Comparison of ENCODE assay signal across 1 cellular context in the genomic region with DNA sequence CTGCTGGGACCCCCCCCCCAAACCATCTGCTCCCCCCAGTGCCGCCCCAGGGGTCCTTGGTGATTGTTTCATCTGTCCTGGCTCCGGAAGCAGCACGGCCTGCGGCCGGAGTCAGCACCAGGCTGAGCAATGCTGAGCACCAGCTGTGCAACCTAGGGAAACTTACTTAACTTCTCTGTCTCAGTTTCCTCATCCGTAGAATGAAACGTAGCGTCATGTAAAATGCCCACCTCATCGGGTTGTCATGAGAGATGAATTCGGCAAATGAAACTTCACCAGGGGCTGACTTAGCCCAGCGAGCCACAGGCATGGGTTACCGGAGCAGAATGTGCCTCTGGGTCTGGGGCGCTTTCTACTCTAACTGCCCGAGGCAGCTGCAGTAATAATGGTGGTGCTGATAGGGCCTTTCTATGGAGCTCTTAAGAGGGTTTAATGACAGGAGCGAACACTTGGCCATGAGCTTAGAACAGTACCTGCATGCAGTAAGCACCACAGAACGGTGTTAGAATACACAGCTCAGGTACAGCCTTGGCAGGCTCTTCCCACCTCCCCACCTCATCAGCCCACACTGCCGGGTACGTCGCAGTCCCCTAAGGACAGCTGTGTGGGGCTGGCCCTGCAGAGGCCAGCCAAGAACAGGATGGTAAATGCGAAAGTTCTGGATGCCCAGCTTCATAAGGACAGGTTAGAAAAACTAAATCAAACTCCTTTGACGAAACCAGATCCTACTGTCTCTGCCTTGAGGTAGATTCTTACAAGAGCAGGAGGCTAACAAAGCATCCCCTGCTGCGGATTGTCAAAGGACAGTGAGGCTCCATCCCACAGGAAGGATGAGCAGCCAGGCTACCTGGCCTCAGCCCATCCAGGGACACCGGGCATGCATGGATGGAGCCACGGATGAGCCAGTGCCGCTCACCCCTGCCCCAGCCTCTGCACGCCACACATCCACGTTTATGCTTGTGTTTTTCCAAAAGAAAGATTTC.
TF ChIP-seq lines count a peak whose summit lies in the region.

No MANE protein-coding gene starts in this region.

TF ChIP-seq in GM23338, 12 proteins besides CTCF, POLR2A, EP300 and RAD21:
- TF ChIP-seq EZH2 (IDR thresholded peaks at IDR 0.05; ENCODE audit: low read depth, unreplicated experiment) (no peak), STAT1 (IDR thresholded peaks at IDR 0.05; ENCODE audit: unreplicated experiment) (no peak), CREB1 (CRISPR knock-in tag; IDR thresholded peaks at IDR 0.05; ENCODE audit: low read depth) (no peak), NANOG (IDR thresholded peaks at IDR 0.05; ENCODE audit: borderline replicate concordance) (no peak), JUNB (IDR thresholded peaks at IDR 0.05; ENCODE audit: unreplicated experiment) (no peak), POLR2AphosphoS5 (IDR thresholded peaks at IDR 0.05; ENCODE audit: low read depth) (no peak), ZNF331 (CRISPR knock-in tag; IDR thresholded peaks at IDR 0.05; ENCODE audit: low read depth) (no peak), EZH2phosphoT487 (IDR thresholded peaks at IDR 0.05; ENCODE audit: unreplicated experiment) (no peak), ZNF114 (CRISPR knock-in tag; IDR thresholded peaks at IDR 0.05) (no peak)
- TF ChIP-seq, protein P1, sequence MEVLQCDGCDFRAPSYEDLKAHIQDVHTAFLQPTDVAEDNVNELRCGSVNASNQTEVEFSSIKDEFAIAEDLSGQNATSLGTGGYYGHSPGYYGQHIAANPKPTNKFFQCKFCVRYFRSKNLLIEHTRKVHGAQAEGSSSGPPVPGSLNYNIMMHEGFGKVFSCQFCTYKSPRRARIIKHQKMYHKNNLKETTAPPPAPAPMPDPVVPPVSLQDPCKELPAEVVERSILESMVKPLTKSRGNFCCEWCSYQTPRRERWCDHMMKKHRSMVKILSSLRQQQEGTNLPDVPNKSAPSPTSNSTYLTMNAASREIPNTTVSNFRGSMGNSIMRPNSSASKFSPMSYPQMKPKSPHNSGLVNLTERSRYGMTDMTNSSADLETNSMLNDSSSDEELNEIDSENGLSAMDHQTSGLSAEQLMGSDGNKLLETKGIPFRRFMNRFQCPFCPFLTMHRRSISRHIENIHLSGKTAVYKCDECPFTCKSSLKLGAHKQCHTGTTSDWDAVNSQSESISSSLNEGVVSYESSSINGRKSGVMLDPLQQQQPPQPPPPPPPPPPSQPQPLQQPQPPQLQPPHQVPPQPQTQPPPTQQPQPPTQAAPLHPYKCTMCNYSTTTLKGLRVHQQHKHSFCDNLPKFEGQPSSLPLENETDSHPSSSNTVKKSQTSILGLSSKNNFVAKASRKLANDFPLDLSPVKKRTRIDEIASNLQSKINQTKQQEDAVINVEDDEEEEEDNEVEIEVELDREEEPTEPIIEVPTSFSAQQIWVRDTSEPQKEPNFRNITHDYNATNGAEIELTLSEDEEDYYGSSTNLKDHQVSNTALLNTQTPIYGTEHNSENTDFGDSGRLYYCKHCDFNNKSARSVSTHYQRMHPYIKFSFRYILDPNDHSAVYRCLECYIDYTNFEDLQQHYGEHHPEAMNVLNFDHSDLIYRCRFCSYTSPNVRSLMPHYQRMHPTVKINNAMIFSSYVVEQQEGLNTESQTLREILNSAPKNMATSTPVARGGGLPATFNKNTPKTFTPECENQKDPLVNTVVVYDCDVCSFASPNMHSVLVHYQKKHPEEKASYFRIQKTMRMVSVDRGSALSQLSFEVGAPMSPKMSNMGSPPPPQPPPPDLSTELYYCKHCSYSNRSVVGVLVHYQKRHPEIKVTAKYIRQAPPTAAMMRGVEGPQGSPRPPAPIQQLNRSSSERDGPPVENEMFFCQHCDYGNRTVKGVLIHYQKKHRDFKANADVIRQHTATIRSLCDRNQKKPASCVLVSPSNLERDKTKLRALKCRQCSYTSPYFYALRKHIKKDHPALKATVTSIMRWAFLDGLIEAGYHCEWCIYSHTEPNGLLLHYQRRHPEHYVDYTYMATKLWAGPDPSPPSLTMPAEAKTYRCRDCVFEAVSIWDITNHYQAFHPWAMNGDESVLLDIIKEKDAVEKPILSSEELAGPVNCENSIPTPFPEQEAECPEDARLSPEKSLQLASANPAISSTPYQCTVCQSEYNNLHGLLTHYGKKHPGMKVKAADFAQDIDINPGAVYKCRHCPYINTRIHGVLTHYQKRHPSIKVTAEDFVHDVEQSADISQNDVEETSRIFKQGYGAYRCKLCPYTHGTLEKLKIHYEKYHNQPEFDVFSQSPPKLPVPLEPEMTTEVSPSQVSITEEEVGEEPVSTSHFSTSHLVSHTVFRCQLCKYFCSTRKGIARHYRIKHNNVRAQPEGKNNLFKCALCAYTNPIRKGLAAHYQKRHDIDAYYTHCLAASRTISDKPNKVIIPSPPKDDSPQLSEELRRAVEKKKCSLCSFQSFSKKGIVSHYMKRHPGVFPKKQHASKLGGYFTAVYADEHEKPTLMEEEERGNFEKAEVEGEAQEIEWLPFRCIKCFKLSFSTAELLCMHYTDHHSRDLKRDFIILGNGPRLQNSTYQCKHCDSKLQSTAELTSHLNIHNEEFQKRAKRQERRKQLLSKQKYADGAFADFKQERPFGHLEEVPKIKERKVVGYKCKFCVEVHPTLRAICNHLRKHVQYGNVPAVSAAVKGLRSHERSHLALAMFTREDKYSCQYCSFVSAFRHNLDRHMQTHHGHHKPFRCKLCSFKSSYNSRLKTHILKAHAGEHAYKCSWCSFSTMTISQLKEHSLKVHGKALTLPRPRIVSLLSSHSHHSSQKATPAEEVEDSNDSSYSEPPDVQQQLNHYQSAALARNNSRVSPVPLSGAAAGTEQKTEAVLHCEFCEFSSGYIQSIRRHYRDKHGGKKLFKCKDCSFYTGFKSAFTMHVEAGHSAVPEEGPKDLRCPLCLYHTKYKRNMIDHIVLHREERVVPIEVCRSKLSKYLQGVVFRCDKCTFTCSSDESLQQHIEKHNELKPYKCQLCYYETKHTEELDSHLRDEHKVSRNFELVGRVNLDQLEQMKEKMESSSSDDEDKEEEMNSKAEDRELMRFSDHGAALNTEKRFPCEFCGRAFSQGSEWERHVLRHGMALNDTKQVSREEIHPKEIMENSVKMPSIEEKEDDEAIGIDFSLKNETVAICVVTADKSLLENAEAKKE (CRISPR knock-in tag; IDR thresholded peaks at IDR 0.05): no peak
- TF ChIP-seq, protein P2, sequence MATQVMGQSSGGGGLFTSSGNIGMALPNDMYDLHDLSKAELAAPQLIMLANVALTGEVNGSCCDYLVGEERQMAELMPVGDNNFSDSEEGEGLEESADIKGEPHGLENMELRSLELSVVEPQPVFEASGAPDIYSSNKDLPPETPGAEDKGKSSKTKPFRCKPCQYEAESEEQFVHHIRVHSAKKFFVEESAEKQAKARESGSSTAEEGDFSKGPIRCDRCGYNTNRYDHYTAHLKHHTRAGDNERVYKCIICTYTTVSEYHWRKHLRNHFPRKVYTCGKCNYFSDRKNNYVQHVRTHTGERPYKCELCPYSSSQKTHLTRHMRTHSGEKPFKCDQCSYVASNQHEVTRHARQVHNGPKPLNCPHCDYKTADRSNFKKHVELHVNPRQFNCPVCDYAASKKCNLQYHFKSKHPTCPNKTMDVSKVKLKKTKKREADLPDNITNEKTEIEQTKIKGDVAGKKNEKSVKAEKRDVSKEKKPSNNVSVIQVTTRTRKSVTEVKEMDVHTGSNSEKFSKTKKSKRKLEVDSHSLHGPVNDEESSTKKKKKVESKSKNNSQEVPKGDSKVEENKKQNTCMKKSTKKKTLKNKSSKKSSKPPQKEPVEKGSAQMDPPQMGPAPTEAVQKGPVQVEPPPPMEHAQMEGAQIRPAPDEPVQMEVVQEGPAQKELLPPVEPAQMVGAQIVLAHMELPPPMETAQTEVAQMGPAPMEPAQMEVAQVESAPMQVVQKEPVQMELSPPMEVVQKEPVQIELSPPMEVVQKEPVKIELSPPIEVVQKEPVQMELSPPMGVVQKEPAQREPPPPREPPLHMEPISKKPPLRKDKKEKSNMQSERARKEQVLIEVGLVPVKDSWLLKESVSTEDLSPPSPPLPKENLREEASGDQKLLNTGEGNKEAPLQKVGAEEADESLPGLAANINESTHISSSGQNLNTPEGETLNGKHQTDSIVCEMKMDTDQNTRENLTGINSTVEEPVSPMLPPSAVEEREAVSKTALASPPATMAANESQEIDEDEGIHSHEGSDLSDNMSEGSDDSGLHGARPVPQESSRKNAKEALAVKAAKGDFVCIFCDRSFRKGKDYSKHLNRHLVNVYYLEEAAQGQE (IDR thresholded peaks at IDR 0.05; ENCODE audit: unreplicated experiment): no peak
- TF ChIP-seq, protein P3, sequence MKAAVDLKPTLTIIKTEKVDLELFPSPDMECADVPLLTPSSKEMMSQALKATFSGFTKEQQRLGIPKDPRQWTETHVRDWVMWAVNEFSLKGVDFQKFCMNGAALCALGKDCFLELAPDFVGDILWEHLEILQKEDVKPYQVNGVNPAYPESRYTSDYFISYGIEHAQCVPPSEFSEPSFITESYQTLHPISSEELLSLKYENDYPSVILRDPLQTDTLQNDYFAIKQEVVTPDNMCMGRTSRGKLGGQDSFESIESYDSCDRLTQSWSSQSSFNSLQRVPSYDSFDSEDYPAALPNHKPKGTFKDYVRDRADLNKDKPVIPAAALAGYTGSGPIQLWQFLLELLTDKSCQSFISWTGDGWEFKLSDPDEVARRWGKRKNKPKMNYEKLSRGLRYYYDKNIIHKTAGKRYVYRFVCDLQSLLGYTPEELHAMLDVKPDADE (IDR thresholded peaks at IDR 0.05): no peak
